In the genomic region with DNA sequence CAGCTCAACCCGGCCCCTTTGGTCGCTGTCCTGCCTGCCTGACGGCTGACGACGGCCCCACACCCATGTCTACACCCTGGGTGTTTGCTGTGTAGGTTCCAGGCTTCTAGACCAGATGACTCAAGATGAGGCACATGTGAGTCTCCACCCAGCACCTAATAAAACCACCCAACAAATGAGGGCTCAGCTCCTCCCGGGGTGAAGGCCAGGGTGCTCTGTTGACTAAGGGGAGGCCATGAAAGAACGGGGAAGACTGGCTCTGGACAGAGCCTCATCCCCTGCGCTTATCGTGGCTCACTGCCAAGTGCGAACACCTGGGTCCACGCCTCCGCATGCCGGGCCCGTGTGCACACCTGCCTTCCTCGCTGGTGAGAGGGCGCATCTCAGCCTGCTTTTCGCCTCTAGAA, we compare ENCODE assay signal across 1 cellular context.
TF ChIP-seq lines count a peak whose summit lies in the region.

No MANE protein-coding gene starts in this region.

TF ChIP-seq in IMR-90, 13 proteins besides CTCF, POLR2A, EP300 and RAD21 (continued from another document):
- TF ChIP-seq SMC3 (IDR thresholded peaks at IDR 0.05; ENCODE audit: low read depth, low read length) (no peak), RFX5 (IDR thresholded peaks at IDR 0.05; ENCODE audit: low read depth, low read length) (no peak), CHD1 (IDR thresholded peaks at IDR 0.05; ENCODE audit: low read depth, low read length) (no peak), CEBPB (IDR thresholded peaks at IDR 0.05; ENCODE audit: low read depth, low read length) (no peak), MAFK (IDR thresholded peaks at IDR 0.05; ENCODE audit: low read depth, low read length) (no peak)
- TF ChIP-seq, protein P1, sequence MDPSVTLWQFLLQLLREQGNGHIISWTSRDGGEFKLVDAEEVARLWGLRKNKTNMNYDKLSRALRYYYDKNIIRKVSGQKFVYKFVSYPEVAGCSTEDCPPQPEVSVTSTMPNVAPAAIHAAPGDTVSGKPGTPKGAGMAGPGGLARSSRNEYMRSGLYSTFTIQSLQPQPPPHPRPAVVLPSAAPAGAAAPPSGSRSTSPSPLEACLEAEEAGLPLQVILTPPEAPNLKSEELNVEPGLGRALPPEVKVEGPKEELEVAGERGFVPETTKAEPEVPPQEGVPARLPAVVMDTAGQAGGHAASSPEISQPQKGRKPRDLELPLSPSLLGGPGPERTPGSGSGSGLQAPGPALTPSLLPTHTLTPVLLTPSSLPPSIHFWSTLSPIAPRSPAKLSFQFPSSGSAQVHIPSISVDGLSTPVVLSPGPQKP (IDR thresholded peaks at IDR 0.05; ENCODE audit: borderline replicate concordance, low read depth, low read length), result no peak
- TF ChIP-seq, protein P2, sequence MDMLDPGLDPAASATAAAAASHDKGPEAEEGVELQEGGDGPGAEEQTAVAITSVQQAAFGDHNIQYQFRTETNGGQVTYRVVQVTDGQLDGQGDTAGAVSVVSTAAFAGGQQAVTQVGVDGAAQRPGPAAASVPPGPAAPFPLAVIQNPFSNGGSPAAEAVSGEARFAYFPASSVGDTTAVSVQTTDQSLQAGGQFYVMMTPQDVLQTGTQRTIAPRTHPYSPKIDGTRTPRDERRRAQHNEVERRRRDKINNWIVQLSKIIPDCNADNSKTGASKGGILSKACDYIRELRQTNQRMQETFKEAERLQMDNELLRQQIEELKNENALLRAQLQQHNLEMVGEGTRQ (IDR thresholded peaks at IDR 0.05; ENCODE audit: low read depth, low read length), result no peak
